In the genomic region with DNA sequence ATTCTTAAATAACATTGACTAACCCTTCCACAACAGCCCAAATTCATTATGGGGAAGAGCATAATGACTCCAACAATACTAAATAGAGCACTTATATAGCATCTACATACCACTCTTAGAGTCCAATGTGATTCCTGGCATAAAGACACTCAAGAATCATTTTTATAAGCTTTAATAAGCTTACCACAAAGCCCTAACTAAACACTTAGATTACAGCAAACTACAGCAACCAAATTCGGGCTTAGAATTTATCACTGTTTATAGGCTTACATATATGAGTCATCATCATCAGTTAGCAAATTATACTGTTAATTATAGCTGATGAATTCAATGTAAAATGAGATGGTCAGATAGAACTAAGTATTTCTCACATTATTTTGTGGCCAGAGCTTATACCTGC, we compare ENCODE assay signal across 27 cellular contexts.
"Had no signal": no experiment of that assay in that cellular context is flagged by ENCODE, and none has a peak within 500 bp of the region (broad histone marks: within the 10 kb centered on the region; RNA-seq: fewer than 3 reads in every experiment).

No MANE protein-coding gene starts in this region.

- H3K4me3 ChIP-seq: body of pancreas, cardiac muscle cell, esophagus squamous epithelium, gastroesophageal sphincter, mucosa of descending colon, sigmoid colon, spleen, upper lobe of right lung had no signal

- DNase-seq: activated CD4-positive, alpha-beta T cell treated with anti-CD3 and anti-CD28 coated beads for 1 hour; activated CD4-positive, alpha-beta T cell treated with anti-CD3 and anti-CD28 coated beads, Interleukin-2, amount 50 U/mL, for 1 hour; activated CD8-positive, alpha-beta T cell treated with anti-CD3 and anti-CD28 coated beads, Interleukin-2, amount 10 ng/mL, durations not matched to agents 7 days and 5 days; activated gamma-delta T cell; activated naive CD4-positive, alpha-beta T cell treated with anti-CD3 and anti-CD28 coated beads, Interleukin-2, amount 50 U/mL, for 16 hours; activated naive CD8-positive, alpha-beta T cell treated with anti-CD3 and anti-CD28 coated beads, Interleukin-2, amount 50 U/mL, for 24 hours; anterior cingulate cortex; body of pancreas; cortex of kidney; endodermal cell; esophagus squamous epithelium; head of caudate nucleus; mucosa of descending colon; nucleus accumbens; posterior cingulate gyrus; sigmoid colon; spleen; stimulated activated CD4-positive, alpha-beta T cell treated with anti-CD3 and anti-CD28 coated beads, Interleukin-4, amount 100 ng/mL, for 1 hour; stimulated activated naive CD4-positive, alpha-beta T cell; upper lobe of right lung had no signal

- FAIRE-seq: islet of Langerhans, TTC549 had no signal

- H3K27ac Mint-ChIP-seq: activated CD8-positive, alpha-beta T cell treated with anti-CD3 and anti-CD28 coated beads, Interleukin-2, amount 10 ng/mL, durations not matched to agents 7 days and 5 days; activated naive CD8-positive, alpha-beta T cell treated with anti-CD3 and anti-CD28 coated beads, Interleukin-2, amount 50 U/mL, for 24 hours; activated T-helper 1 cell treated with anti-CD3 and anti-CD28 coated beads, Interleukin-12 subunit alpha, Interleukin-12 subunit beta, Interleukin-2, Interleukin-4 antibody, amounts not matched to agents 30 ng/mL and 10 ng/mL and 1 ng/mL, durations not matched to agents 14 hours and 24 hours and 36 hours; endodermal cell; memory B cell; T-helper 2 cell treated with Interferon-gamma antibody and Interleukin-4, amounts not matched to agents 5 μg/mL and 100 μg/mL, for 36 hours had no signal

- H3K9me3 ChIP-seq: body of pancreas, esophagus squamous epithelium, gastroesophageal sphincter, mucosa of descending colon, sigmoid colon, spleen, upper lobe of right lung had no signal

- H3K9me3 Mint-ChIP-seq: activated naive CD8-positive, alpha-beta T cell treated with anti-CD3 and anti-CD28 coated beads, Interleukin-2, amount 50 U/mL, for 24 hours; activated T-helper 1 cell treated with anti-CD3 and anti-CD28 coated beads, Interleukin-12 subunit alpha, Interleukin-12 subunit beta, Interleukin-2, Interleukin-4 antibody, amounts not matched to agents 30 ng/mL and 10 ng/mL and 1 ng/mL, durations not matched to agents 14 hours and 24 hours and 36 hours; memory B cell; T-helper 2 cell treated with Interferon-gamma antibody and Interleukin-4, amounts not matched to agents 5 μg/mL and 100 μg/mL, for 36 hours had no signal

- H3K27me3 Mint-ChIP-seq: activated naive CD8-positive, alpha-beta T cell treated with anti-CD3 and anti-CD28 coated beads, Interleukin-2, amount 50 U/mL, for 24 hours; memory B cell had no signal

- H3K27ac ChIP-seq: body of pancreas, cardiac muscle cell, esophagus squamous epithelium, gastroesophageal sphincter, spleen, upper lobe of right lung had no signal

- H3K4me3 Mint-ChIP-seq: activated CD8-positive, alpha-beta T cell treated with anti-CD3 and anti-CD28 coated beads, Interleukin-2, amount 10 ng/mL, durations not matched to agents 7 days and 5 days; activated naive CD8-positive, alpha-beta T cell treated with anti-CD3 and anti-CD28 coated beads, Interleukin-2, amount 50 U/mL, for 24 hours; activated T-helper 1 cell treated with anti-CD3 and anti-CD28 coated beads, Interleukin-12 subunit alpha, Interleukin-12 subunit beta, Interleukin-2, Interleukin-4 antibody, amounts not matched to agents 30 ng/mL and 10 ng/mL and 1 ng/mL, durations not matched to agents 14 hours and 24 hours and 36 hours; endodermal cell; memory B cell; T-helper 2 cell treated with Interferon-gamma antibody and Interleukin-4, amounts not matched to agents 5 μg/mL and 100 μg/mL, for 36 hours had no signal

- ATAC-seq: activated CD8-positive, alpha-beta T cell treated with anti-CD3 and anti-CD28 coated beads, Interleukin-2, amount 10 ng/mL, durations not matched to agents 7 days and 5 days; activated naive CD8-positive, alpha-beta T cell treated with anti-CD3 and anti-CD28 coated beads, Interleukin-2, amount 50 U/mL, for 24 hours; body of pancreas; gastroesophageal sphincter; mucosa of descending colon; upper lobe of right lung had no signal

- H3K27me3 ChIP-seq: body of pancreas, cardiac muscle cell, esophagus squamous epithelium, gastroesophageal sphincter, sigmoid colon, spleen, upper lobe of right lung had no signal
